24 cellular contexts compared by ENCODE assay signal in genomic region chr18:26763745-26764144, GRCh38.
DNase-seq lines count a peak whose midpoint lies in the region; ATAC-seq and TF ChIP-seq lines count a peak whose summit lies in the region.
"Had no signal": no experiment of that assay in that cellular context is flagged by ENCODE, and none has a peak within 500 bp of the region (broad histone marks: within the 10 kb centered on the region; RNA-seq: fewer than 3 reads in every experiment).

No MANE protein-coding gene starts in this region.

- no peak overlapping the region for H2AFZ ChIP-seq in PC-3 (ENCODE audit: low read length)

- no TSS peak for BruUV-seq in PC-3 (replicated peaks; lab: Mats Ljungman, UMichigan)

- H3K4me2 ChIP-seq in PC-3 (ENCODE audit: low read length), result no peak overlapping the region

- intact Hi-C loops in PC-3 (cut with micrococcal nuclease), result no loop called here

- no peak for TF ChIP-seq CTCF in 22Rv1 (IDR thresholded peaks at IDR 0.05)
- TF ChIP-seq CTCF in C4-2B (conservative IDR thresholded peaks at IDR 0.05), result no peak
- no peak for TF ChIP-seq CTCF in PC-3 (conservative IDR thresholded peaks at IDR 0.05; ENCODE audit: low read depth, low read length)

- no peaks in the 10 kb centered on the region for H4K20me1 ChIP-seq in PC-3 (ENCODE audit: low read length)

- H3K36me3 ChIP-seq in PC-3 (ENCODE audit: low read depth, low read length), result no peaks in the 10 kb centered on the region

- H3K4me1 ChIP-seq in PC-3 (ENCODE audit: insufficient read depth, low read length), result no peaks in the 10 kb centered on the region

- H3K27me3 ChIP-seq in PC-3 (ENCODE audit: low read length), result no peaks in the 10 kb centered on the region

- H3K9ac ChIP-seq in PC-3 (ENCODE audit: low read length), result no peak overlapping the region

- ATAC-seq in PC-3 (no peak), left lobe of liver (peak; percentile 45), GM21723 (IDR thresholded peaks at IDR 0.05; ENCODE audit: unreplicated experiment) (no peak), HG03442 (IDR thresholded peaks at IDR 0.05; ENCODE audit: unreplicated experiment) (no peak)
- ATAC-seq: HCT116, Panc1 had no signal

- H3K27ac ChIP-seq in 22Rv1, result peak overlapping the region; percentile 73
- H3K27ac ChIP-seq in C4-2B, result peak overlapping the region; percentile 97
- no peak overlapping the region for H3K27ac ChIP-seq in PC-3 (ENCODE audit: low read length)
- H3K27ac ChIP-seq: HL-60, RWPE1 had no signal

- peak; percentile 12 for DNase-seq in PC-3
- no peak for DNase-seq in left lobe of liver (ENCODE audit: low spot score)
- DNase-seq in amniotic stem cell (lab: John Stamatoyannopoulos, UW), result no peak
- DNase-seq in DMS79 (lab: John Stamatoyannopoulos, UW), result no peak
- DNase-seq: CD8-positive, alpha-beta memory T cell; DMS53; GDM1; Karpas-422; NCI-H1092 treated with DMSO at 0.1 percent for 48 hours; NCI-H1436; NCI-H187; NCI-H2081 treated with DMSO at 0.1 percent for 48 hours; NCI-H446; NCI-H526; SHP77; T-helper 1 cell had no signal

- H3K79me2 ChIP-seq in PC-3 (ENCODE audit: low read length), result no peaks in the 10 kb centered on the region

- H3K9me3 ChIP-seq in PC-3 (ENCODE audit: low read length), result no peaks in the 10 kb centered on the region

- H3F3A ChIP-seq in PC-3 (ENCODE audit: low read length, unreplicated experiment), result no peaks in the 10 kb centered on the region

- POLR2A ChIA-PET in PC-3 (lab: Charles Lee; ENCODE audit: unreplicated experiment), result no interaction called here

- CTCF ChIA-PET in PC-3 (lab: Charles Lee), result no interaction called here

- H3K4me3 ChIP-seq in PC-3 (ENCODE audit: low read length), result no peak overlapping the region

- H3K9me2 ChIP-seq in PC-3 (replicated peaks; ENCODE audit: low read length), result no peaks in the 10 kb centered on the region
